27 cellular contexts compared by ENCODE assay signal in genomic region chr3:141147657-141148056, GRCh38.
DNase-seq lines count a peak whose midpoint lies in the region; ATAC-seq and TF ChIP-seq lines count a peak whose summit lies in the region.
"Had no signal": no experiment of that assay in that cellular context is flagged by ENCODE, and none has a peak within 500 bp of the region (broad histone marks: within the 10 kb centered on the region; RNA-seq: fewer than 3 reads in every experiment).

No MANE protein-coding gene starts in this region.

- peaks cover 17% of the 10 kb centered on the region for H3K9me3 Mint-ChIP-seq in WTC11
- H3K9me3 Mint-ChIP-seq in neural crest cell: peaks cover 8% of the 10 kb centered on the region

- DNase-seq in DMS153 treated with DMSO at 0.1 percent for 48 hours (lab: John Stamatoyannopoulos, UW; ENCODE audit: unreplicated experiment): peak; percentile 66
- DNase-seq in NCI-H2029 treated with DMSO at 0.1 percent for 48 hours (lab: John Stamatoyannopoulos, UW): peak; percentile 76
- no peak for DNase-seq in WTC11 (ENCODE audit: low spot score)
- DNase-seq in neural crest cell (ENCODE audit: low read depth, low spot score): no peak
- DNase-seq in stimulated activated CD8-positive, alpha-beta memory T cell treated with anti-CD3 and anti-CD28 coated beads, Interleukin-4, amount 100 ng/mL, for 48 hours: no peak
- DNase-seq in A673 (ENCODE audit: low spot score): no peak
- no peak for DNase-seq in A172 (ENCODE audit: low spot score)
- DNase-seq: activated CD4-positive, alpha-beta T cell treated with anti-CD3 and anti-CD28 coated beads for 36 hours; activated gamma-delta T cell treated with Interleukin-2 at 50 U/mL for 16 hours; DMS 273 treated with DMSO at 0.1 percent for 48 hours; effector CD8-positive, alpha-beta T cell; foreskin melanocyte; GF-D8; GM23248; MV-4-11; NCI-H2171 treated with DMSO at 0.1 percent for 48 hours; NCI-H748 treated with DMSO at 0.1 percent for 48 hours; sigmoid colon; stimulated activated CD4-positive, alpha-beta T cell treated with anti-CD3 and anti-CD28 coated beads, Interleukin-15, amount 100 ng/mL, for 24 hours; stimulated activated naive CD8-positive, alpha-beta T cell treated with anti-CD3 and anti-CD28 coated beads, Interleukin-15, amount 100 ng/mL, for 72 hours; tibial artery had no signal

- no peak overlapping the region for H3K4me3 Mint-ChIP-seq in WTC11
- H3K4me3 Mint-ChIP-seq in neural crest cell: peak overlapping the region; percentile 31
- H3K4me3 Mint-ChIP-seq: activated CD4-positive, alpha-beta T cell treated with anti-CD3 and anti-CD28 coated beads for 36 hours; CD14-positive monocyte; natural killer cell treated with Interleukin-12 subunit alpha and Interleukin-12 subunit beta and Interleukin-15 and Interleukin-18, amount 100 ng/mL, for 72 hours; stimulated activated naive CD8-positive, alpha-beta T cell treated with anti-CD3 and anti-CD28 coated beads, Interleukin-15, amount 100 ng/mL, for 72 hours; T-helper 1 cell treated with Interleukin-12 subunit alpha and Interleukin-12 subunit beta and Interleukin-4 antibody, amounts not matched to agents 30 μg/mL and 1 μg/mL, for 36 hours had no signal

- peak overlapping the region; percentile 58; the same call in 1 of the 2 replicates for H3K27ac Mint-ChIP-seq in WTC11
- H3K27ac Mint-ChIP-seq in neural crest cell (ENCODE audit: unreplicated experiment): peak overlapping the region; percentile 68
- H3K27ac Mint-ChIP-seq: activated CD4-positive, alpha-beta T cell treated with anti-CD3 and anti-CD28 coated beads for 36 hours; natural killer cell treated with Interleukin-12 subunit alpha and Interleukin-12 subunit beta and Interleukin-15 and Interleukin-18, amount 100 ng/mL, for 72 hours; T-helper 1 cell treated with Interleukin-12 subunit alpha and Interleukin-12 subunit beta and Interleukin-4 antibody, amounts not matched to agents 30 μg/mL and 1 μg/mL, for 36 hours had no signal

- TF ChIP-seq CTCF in WTC11 (IDR thresholded peaks at IDR 0.05) (no peak), neural crest cell (conservative IDR thresholded peaks at IDR 0.05) (no peak), A673 (conservative IDR thresholded peaks at IDR 0.05; ENCODE audit: low read depth, low read length) (no peak)

- H3K27me3 ChIP-seq in A673 (replicated peaks; ENCODE audit: insufficient read depth, low read depth, low read length, poor library complexity): no peaks in the 10 kb centered on the region
- H3K27me3 ChIP-seq: sigmoid colon, tibial artery had no signal

- no peaks in the 10 kb centered on the region for H3K4me1 ChIP-seq in A673 (ENCODE audit: insufficient read depth, low read length, poor library complexity, severe bottlenecking)
- H3K4me1 ChIP-seq: tibial artery had no signal

- H3K36me3 Mint-ChIP-seq in WTC11 (peaks cover 13% of the 10 kb centered on the region), neural crest cell (ENCODE audit: low read depth) (peaks cover 9% of the 10 kb centered on the region)
- H3K36me3 Mint-ChIP-seq: CD14-positive monocyte had no signal

- H3K27me3 Mint-ChIP-seq in WTC11 (ENCODE audit: low read depth) (no peaks in the 10 kb centered on the region; the same call in 1 of the 2 replicates), neural crest cell (ENCODE audit: low read depth) (no peaks in the 10 kb centered on the region)

- H3K4me3 ChIP-seq in A673 (ENCODE audit: low read depth, low read length, poor library complexity, severe bottlenecking): no peak overlapping the region
- H3K4me3 ChIP-seq: GM23248, sigmoid colon, tibial artery had no signal

- H3K27ac ChIP-seq in A673 (ENCODE audit: low read depth, low read length, poor library complexity, severe bottlenecking): no peak overlapping the region
- H3K27ac ChIP-seq: GM23248, KMS-11, sigmoid colon, tibial artery had no signal

- ATAC-seq in WTC11 (peak; percentile 12; the same call in 1 of the 2 replicates), GM21717 (IDR thresholded peaks at IDR 0.05; ENCODE audit: unreplicated experiment) (no peak)
- ATAC-seq: activated CD4-positive, alpha-beta T cell treated with anti-CD3 and anti-CD28 coated beads for 36 hours; esophagus mucosa; stimulated activated naive CD8-positive, alpha-beta T cell treated with anti-CD3 and anti-CD28 coated beads, Interleukin-15, amount 100 ng/mL, for 72 hours had no signal

- no peaks in the 10 kb centered on the region for H3K36me3 ChIP-seq in A673 (ENCODE audit: insufficient read depth, low read length, poor library complexity, severe bottlenecking)
- H3K36me3 ChIP-seq: sigmoid colon, tibial artery had no signal

- POLR2A ChIA-PET in WTC11 (lab: Charles Lee): no interaction called here
- POLR2A ChIA-PET in A673 (lab: Charles Lee; ENCODE audit: low non-redundant PET): no interaction called here

- no peaks in the 10 kb centered on the region for H3K9me3 ChIP-seq in A673 (ENCODE audit: low read depth, low read length, poor library complexity, severe bottlenecking)
- H3K9me3 ChIP-seq: tibial artery had no signal

- no TSS peak for BruUV-seq in A673 (replicated peaks; lab: Mats Ljungman, UMichigan)

- CTCF ChIA-PET in WTC11 (lab: Charles Lee) (no interaction called here), A673 (lab: Charles Lee) (no interaction called here)

- H3K4me1 Mint-ChIP-seq in WTC11 (peaks cover 10% of the 10 kb centered on the region), neural crest cell (peaks cover 23% of the 10 kb centered on the region)
- H3K4me1 Mint-ChIP-seq: activated CD4-positive, alpha-beta T cell treated with anti-CD3 and anti-CD28 coated beads for 36 hours; CD14-positive monocyte; stimulated activated naive CD8-positive, alpha-beta T cell treated with anti-CD3 and anti-CD28 coated beads, Interleukin-15, amount 100 ng/mL, for 72 hours had no signal

- intact Hi-C loops in A673 (cut with micrococcal nuclease; ENCODE audit: unreplicated experiment): no loop called here

TF ChIP-seq in WTC11, 78 proteins besides CTCF, POLR2A, EP300 and RAD21:
- TF ChIP-seq MYBL2 (CRISPR knock-in tag; IDR thresholded peaks at IDR 0.05): no peak
- TF ChIP-seq EMX1 (CRISPR knock-in tag; IDR thresholded peaks at IDR 0.05): no peak
- TF ChIP-seq NR3C1 (CRISPR knock-in tag; conservative IDR thresholded peaks at IDR 0.05; ENCODE audit: low read depth): no peak
- no peak for TF ChIP-seq MAX (CRISPR knock-in tag; IDR thresholded peaks at IDR 0.05)
- TF ChIP-seq ARID4B (CRISPR knock-in tag; IDR thresholded peaks at IDR 0.05; ENCODE audit: borderline replicate concordance): no peak
- no peak for TF ChIP-seq GTF2I (CRISPR knock-in tag; conservative IDR thresholded peaks at IDR 0.05)
- TF ChIP-seq, protein P1, sequence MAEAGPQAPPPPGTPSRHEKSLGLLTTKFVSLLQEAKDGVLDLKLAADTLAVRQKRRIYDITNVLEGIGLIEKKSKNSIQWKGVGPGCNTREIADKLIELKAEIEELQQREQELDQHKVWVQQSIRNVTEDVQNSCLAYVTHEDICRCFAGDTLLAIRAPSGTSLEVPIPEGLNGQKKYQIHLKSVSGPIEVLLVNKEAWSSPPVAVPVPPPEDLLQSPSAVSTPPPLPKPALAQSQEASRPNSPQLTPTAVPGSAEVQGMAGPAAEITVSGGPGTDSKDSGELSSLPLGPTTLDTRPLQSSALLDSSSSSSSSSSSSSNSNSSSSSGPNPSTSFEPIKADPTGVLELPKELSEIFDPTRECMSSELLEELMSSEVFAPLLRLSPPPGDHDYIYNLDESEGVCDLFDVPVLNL (CRISPR knock-in tag; IDR thresholded peaks at IDR 0.05; ENCODE audit: borderline replicate concordance, low read depth): no peak
- no peak for TF ChIP-seq NFATC4 (CRISPR knock-in tag; IDR thresholded peaks at IDR 0.05)

Comparison
In these comparisons a context has a peak if more than half of its experiments do, and no peak if none do; other contexts are left out.
1. DNase-seq: peak in DMS153 treated with DMSO at 0.1 percent for 48 hours (single experiment) and NCI-H2029 treated with DMSO at 0.1 percent for 48 hours (single experiment); none in WTC11 (single experiment), neural crest cell (single experiment), stimulated activated CD8-positive, alpha-beta memory T cell treated with anti-CD3 and anti-CD28 coated beads, Interleukin-4, amount 100 ng/mL, for 48 hours (single experiment), A673 (single experiment) and A172 (single experiment).